ENCODE assay signal across 21 cellular contexts in the genomic region with DNA sequence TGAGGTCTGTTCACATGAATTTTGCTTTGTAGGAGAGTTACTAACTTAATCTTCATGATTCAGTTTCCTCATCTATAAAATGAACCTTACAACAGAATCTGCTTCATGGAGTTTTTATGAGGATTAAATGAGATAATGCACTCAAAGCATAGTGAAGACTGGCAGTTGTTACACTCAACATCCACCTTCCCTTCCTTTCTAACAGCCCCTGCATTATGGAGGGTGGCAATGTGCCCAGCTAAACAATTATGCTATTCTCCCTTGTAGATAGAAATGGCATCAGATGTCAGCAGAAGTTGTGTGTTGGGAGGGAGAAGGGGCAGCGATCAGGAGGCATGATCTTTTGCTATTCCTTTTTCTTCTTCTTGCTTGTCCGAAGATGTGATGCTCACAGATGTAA. TPM values are rescaled to one million over a fixed set of nuclear protein-coding genes. Genes with fewer than 3 reads are reported as not detected.
DNase-seq lines count a peak whose midpoint lies in the region; ATAC-seq and TF ChIP-seq lines count a peak whose summit lies in the region.
"Had no signal": no experiment of that assay in that cellular context is flagged by ENCODE, and none has a peak within 500 bp of the region (broad histone marks: within the 10 kb centered on the region; RNA-seq: fewer than 3 reads in every experiment).

No MANE protein-coding gene starts in this region.

- peak; percentile 35 for DNase-seq in NCI-H2107 (lab: John Stamatoyannopoulos, UW)
- DNase-seq in CD8-positive, alpha-beta memory T cell: no peak
- DNase-seq in AG08396 (ENCODE audit: low spot score): no peak
- DNase-seq in GM23248: no peak
- DNase-seq: activated CD8-positive, alpha-beta memory T cell treated with anti-CD3 and anti-CD28 coated beads, Interleukin-2, amount 10 ng/mL, durations not matched to agents 7 days and 5 days; activated naive CD4-positive, alpha-beta T cell treated with anti-CD3 and anti-CD28 coated beads, Interleukin-2, amount 50 U/mL, for 16 hours; BE2C; dorsolateral prefrontal cortex; left cardiac atrium; SIG-M5; thyroid gland had no signal

- WGBS in GM23248 (ENCODE audit: low coverage in 1 of 2, low lambda C conversion rate in 2 of 2, missing lambda C conversion rate in 2 of 2), 2 experiments: 57 to 64% methylated on average over 2 of the region's 2 CpGs

- H3K36me3 ChIP-seq in BLaER1: peaks cover 71% of the 10 kb centered on the region
- no peaks in the 10 kb centered on the region for H3K36me3 ChIP-seq in CD8-positive, alpha-beta memory T cell (ENCODE audit: insufficient read depth, low read length)
- no peaks in the 10 kb centered on the region for H3K36me3 ChIP-seq in GM23248 (ENCODE audit: low read depth)
- H3K36me3 ChIP-seq: BE2C, prostate gland, thyroid gland had no signal

- H3K27ac ChIP-seq in BLaER1 (peak overlapping the region; percentile 10), GM23248 (no peak overlapping the region)
- H3K27ac ChIP-seq in CD8-positive, alpha-beta memory T cell (ENCODE audit: low read depth, low read length): no peak overlapping the region
- H3K27ac ChIP-seq: dorsolateral prefrontal cortex, hepatocyte, prostate gland, thyroid gland had no signal

- H3K27ac Mint-ChIP-seq in activated T-helper 17 cell treated with anti-CD3 and anti-CD28 coated beads, Interleukin-2, amount 50 U/mL, for 72 hours: peak overlapping the region; percentile 84
- no peak overlapping the region for H3K27ac Mint-ChIP-seq in CD8-positive, alpha-beta memory T cell

- CTCF ChIA-PET in CD8-positive, alpha-beta memory T cell (lab: Charles Lee): no interaction called here

- no peaks in the 10 kb centered on the region for H3K9me2 ChIP-seq in GM23248 (ENCODE audit: insufficient read depth)

- peaks cover 17% of the 10 kb centered on the region for H3K36me3 Mint-ChIP-seq in activated T-helper 17 cell treated with anti-CD3 and anti-CD28 coated beads, Interleukin-2, amount 50 U/mL, for 72 hours (ENCODE audit: low read depth)
- peaks cover 0 to 2% (median 0%) of the 10 kb centered on the region in 3 donors for H3K36me3 Mint-ChIP-seq in CD8-positive, alpha-beta memory T cell

- H3K9ac ChIP-seq in BLaER1 (no peak overlapping the region; the same call in 1 of the 2 replicates), GM23248 (no peak overlapping the region)

- peaks cover 25% of the 10 kb centered on the region for H3K4me1 Mint-ChIP-seq in activated T-helper 17 cell treated with anti-CD3 and anti-CD28 coated beads, Interleukin-2, amount 50 U/mL, for 72 hours
- H3K4me1 Mint-ChIP-seq in CD8-positive, alpha-beta memory T cell: no peaks in the 10 kb centered on the region

- H2AFZ ChIP-seq in GM23248: no peak overlapping the region
- H2AFZ ChIP-seq: hepatocyte had no signal

- in situ Hi-C loops in GM23248 (cut with MboI): no loop called here

- no peak overlapping the region for H3K4me3 ChIP-seq in BLaER1
- H3K4me3 ChIP-seq in GM12875 (ENCODE audit: low read depth, low read length): peak overlapping the region; percentile 24
- no peak overlapping the region for H3K4me3 ChIP-seq in CD8-positive, alpha-beta memory T cell (ENCODE audit: low read length)
- no peak overlapping the region for H3K4me3 ChIP-seq in GM23248
- H3K4me3 ChIP-seq: dorsolateral prefrontal cortex, hepatocyte, prostate gland, thyroid gland had no signal

- H3K4me1 ChIP-seq in BLaER1 (peaks cover 98% of the 10 kb centered on the region), GM23248 (ENCODE audit: insufficient read depth) (no peaks in the 10 kb centered on the region)
- H3K4me1 ChIP-seq in CD8-positive, alpha-beta memory T cell (ENCODE audit: insufficient read depth, low read length): no peaks in the 10 kb centered on the region
- H3K4me1 ChIP-seq: BE2C, prostate gland had no signal

- H4K20me1 ChIP-seq in BLaER1 (peaks cover 58% of the 10 kb centered on the region), GM23248 (ENCODE audit: insufficient read depth) (no peaks in the 10 kb centered on the region)

- H3K4me2 ChIP-seq in BLaER1: peak overlapping the region; percentile 19
- H3K4me2 ChIP-seq in GM23248 (ENCODE audit: unreplicated experiment): no peak overlapping the region
- H3K4me2 ChIP-seq: hepatocyte had no signal

- H3K79me2 ChIP-seq in GM23248 (ENCODE audit: insufficient read depth): no peaks in the 10 kb centered on the region
- H3K79me2 ChIP-seq: hepatocyte had no signal

- no peaks in the 10 kb centered on the region for H3K27me3 ChIP-seq in BLaER1
- no peaks in the 10 kb centered on the region for H3K27me3 ChIP-seq in CD8-positive, alpha-beta memory T cell (ENCODE audit: insufficient read depth, low read length, poor library complexity, severe bottlenecking)
- peaks cover 38% of the 10 kb centered on the region for H3K27me3 ChIP-seq in GM23248 (replicated peaks; ENCODE audit: insufficient read depth)
- H3K27me3 ChIP-seq: dorsolateral prefrontal cortex, hepatocyte, thyroid gland had no signal

- H3F3A ChIP-seq in GM23248 (ENCODE audit: insufficient read depth): no peaks in the 10 kb centered on the region

- H3K9me3 ChIP-seq in BLaER1 (peaks cover 19% of the 10 kb centered on the region; the same call in 1 of the 2 replicates), GM23248 (ENCODE audit: low read depth) (no peaks in the 10 kb centered on the region)
- no peaks in the 10 kb centered on the region for H3K9me3 ChIP-seq in CD8-positive, alpha-beta memory T cell (ENCODE audit: low read length)
- H3K9me3 ChIP-seq: BE2C, prostate gland, thyroid gland had no signal

- ATAC-seq in activated T-helper 17 cell treated with anti-CD3 and anti-CD28 coated beads, Interleukin-2, amount 50 U/mL, for 72 hours (replicated peaks): no peak
- ATAC-seq in GM18909 (IDR thresholded peaks at IDR 0.05; ENCODE audit: poor library complexity, unreplicated experiment): no peak
- ATAC-seq: activated CD8-positive, alpha-beta memory T cell treated with anti-CD3 and anti-CD28 coated beads, Interleukin-2, amount 10 ng/mL, durations not matched to agents 7 days and 5 days; left cardiac atrium had no signal

- POLR2A ChIA-PET in CD8-positive, alpha-beta memory T cell (lab: Charles Lee): no interaction called here

- TF ChIP-seq CTCF in GM12875 (IDR thresholded peaks at IDR 0.05; ENCODE audit: borderline replicate concordance, insufficient read depth, low read depth, low read length): no peak

- H3K4me3 Mint-ChIP-seq in activated T-helper 17 cell treated with anti-CD3 and anti-CD28 coated beads, Interleukin-2, amount 50 U/mL, for 72 hours: peak overlapping the region; percentile 63
- no peak overlapping the region for H3K4me3 Mint-ChIP-seq in CD8-positive, alpha-beta memory T cell
- H3K4me3 Mint-ChIP-seq: activated CD8-positive, alpha-beta memory T cell treated with anti-CD3 and anti-CD28 coated beads, Interleukin-2, amount 10 ng/mL, durations not matched to agents 7 days and 5 days had no signal

- H3K27me3 Mint-ChIP-seq in activated T-helper 17 cell treated with anti-CD3 and anti-CD28 coated beads, Interleukin-2, amount 50 U/mL, for 72 hours: no peaks in the 10 kb centered on the region
- H3K27me3 Mint-ChIP-seq in CD8-positive, alpha-beta memory T cell: peaks cover 2 to 5% of the 10 kb centered on the region in 2 donors

- H3K9me3 Mint-ChIP-seq in activated T-helper 17 cell treated with anti-CD3 and anti-CD28 coated beads, Interleukin-2, amount 50 U/mL, for 72 hours: no peaks in the 10 kb centered on the region
- H3K9me3 Mint-ChIP-seq in CD8-positive, alpha-beta memory T cell: no peaks in the 10 kb centered on the region

RNA-seq across cellular contexts. Expression of a gene that starts 6.5 kb away (rescaled TPM):
- total RNA-seq in activated T-helper 17 cell treated with anti-CD3 and anti-CD28 coated beads, Interleukin-2, amount 50 U/mL, for 72 hours: 10 to 100 TPM in 1 of 2 donors, 1 to 10 TPM in 1; 6.4 to 36.6 TPM
- total RNA-seq in CD8-positive, alpha-beta memory T cell: 1 to 10 TPM; 1.5 to 2.3 TPM
- not detected for polyA plus RNA-seq in CD8-positive, alpha-beta memory T cell
- total RNA-seq in GM23248 (2014; rRNA removed; shearing (Covaris generic)): 0.11 TPM in 1 of 2 replicates, not detected in the other
- polyA plus RNA-seq in GM23248 (2016; fragmentation: Nextera tagmentation; extraction: Ambion mirVana): 0.09 and 0.16 TPM in 2 replicates
- total RNA-seq: Daoy, HT1080, myocyte had no signal
- polyA plus RNA-seq: fibroblast of lung had no signal
